In the genomic region with DNA sequence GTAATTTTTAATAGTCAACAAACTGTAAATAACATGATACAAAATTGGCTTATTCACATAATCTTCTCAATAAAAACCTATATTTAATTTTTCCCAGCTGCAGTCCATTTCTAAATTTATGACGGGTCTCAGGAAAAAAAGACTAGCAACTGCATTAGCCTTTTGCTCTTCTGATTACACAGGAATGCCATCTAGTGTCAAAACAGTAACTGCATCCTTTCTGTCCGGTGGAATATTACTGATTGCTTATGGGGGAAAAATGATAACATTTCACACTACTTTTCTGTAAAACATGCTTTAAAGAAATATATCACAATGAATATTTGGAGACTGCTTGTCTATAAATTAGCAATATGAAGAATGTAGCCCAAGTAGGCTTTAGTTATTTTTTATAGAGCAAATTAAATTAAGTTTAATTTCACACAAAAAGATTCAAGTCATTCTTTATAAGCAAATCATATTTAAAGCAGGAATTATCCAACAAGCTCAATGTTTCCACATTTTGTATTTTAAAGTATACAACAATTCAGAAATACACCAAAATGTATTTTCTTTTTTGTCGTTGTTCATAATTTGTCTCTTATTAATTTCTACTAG, we compare ENCODE assay signal across 9 cellular contexts.
DNase-seq lines count a peak whose midpoint lies in the region; ATAC-seq, FAIRE-seq and TF ChIP-seq lines count a peak whose summit lies in the region.
"Had no signal": no experiment of that assay in that cellular context is flagged by ENCODE, and none has a peak within 500 bp of the region (broad histone marks: within the 10 kb centered on the region; RNA-seq: fewer than 3 reads in every experiment).

No MANE protein-coding gene starts in this region.

- DNase-seq in COR-L47 (lab: John Stamatoyannopoulos, UW) (peak; percentile 37), SK-N-MC (ENCODE audit: low read depth, low spot score) (peak; percentile 56), keratinocyte (ENCODE audit: low read depth, low spot score) (no peak)
- no peak for DNase-seq in activated T-helper 2 cell treated with anti-CD3 and anti-CD28 coated beads, Interferon-gamma antibody, Interleukin-2, Interleukin-4, amounts not matched to agents 10 μg/mL and 5 μg/mL and 100 μg/mL, durations not matched to agents 14 hours and 24 hours and 36 hours (ENCODE audit: low spot score)
- DNase-seq in activated CD4-positive, alpha-beta T cell treated with anti-CD3 and anti-CD28 coated beads for 36 hours: no peak

- H3K36me3 ChIP-seq in SK-N-MC (ENCODE audit: insufficient read depth, low read length) (no peaks in the 10 kb centered on the region), keratinocyte (ENCODE audit: control insufficient read depth in 2 of 2, extremely low read depth in 1 of 2, insufficient read depth in 2 of 2, low read length in 2 of 2) (no peaks in the 10 kb centered on the region)

- dilution Hi-C loops in keratinocyte (cut with MboI; ENCODE audit: extremely low pct_ligation_motif_present, low sequenced_read_pairs): no loop called here

- intact Hi-C loops in activated T-helper 2 cell treated with anti-CD3 and anti-CD28 coated beads, Interferon-gamma antibody, Interleukin-2, Interleukin-4, amounts not matched to agents 10 μg/mL and 5 μg/mL and 100 μg/mL, durations not matched to agents 14 hours and 24 hours and 36 hours (cut with micrococcal nuclease): no loop called here
- intact Hi-C loops in activated CD4-positive, alpha-beta T cell treated with anti-CD3 and anti-CD28 coated beads for 36 hours (cut with DNase I, micrococcal nuclease): loop anchor here in 1 of 2 experiments (5.0 kb wide), 1 partner anchor 288 kb away; no protein-coding TSS in a partner anchor

- TF ChIP-seq CTCF in LNCAP (IDR thresholded peaks at IDR 0.05) (peak; percentile 88), keratinocyte (optimal IDR thresholded peaks at IDR 0.05 in 1 of 3, IDR thresholded peaks at IDR 0.05 in 1 of 3, conservative IDR thresholded peaks at IDR 0.05 in 1 of 3; ENCODE audit: extremely low read depth in 1 of 3, insufficient read depth in 2 of 3, low read length in 3 of 3) (peak in 2 of 3 experiments; percentile 25 to 44)

- ATAC-seq in HG02763 (IDR thresholded peaks at IDR 0.05; ENCODE audit: unreplicated experiment): no peak
- ATAC-seq in activated CD4-positive, alpha-beta T cell treated with anti-CD3 and anti-CD28 coated beads for 36 hours: no peak
- no peak for ATAC-seq in HG02610 (IDR thresholded peaks at IDR 0.05; ENCODE audit: unreplicated experiment)

- no peak overlapping the region for H3K4me2 ChIP-seq in keratinocyte (ENCODE audit: control insufficient read depth, extremely low read depth, insufficient read depth, low read depth, low read length)

- H3K79me2 ChIP-seq in keratinocyte (ENCODE audit: control insufficient read depth, insufficient read depth, low read length): no peaks in the 10 kb centered on the region

- H3K9me3 ChIP-seq in SK-N-MC (ENCODE audit: low read depth, low read length) (no peaks in the 10 kb centered on the region), keratinocyte (ENCODE audit: control insufficient read depth, low read depth, low read length) (no peaks in the 10 kb centered on the region)

- no peaks in the 10 kb centered on the region for H3K27me3 ChIP-seq in keratinocyte (ENCODE audit: control insufficient read depth, extremely low read depth, insufficient read depth, low read length)

- no peak overlapping the region for H3K4me3 ChIP-seq in SK-N-MC
- H3K4me3 ChIP-seq in keratinocyte (ENCODE audit: control insufficient read depth in 2 of 3, extremely low read depth in 1 of 3, insufficient read depth in 2 of 3, low read depth in 1 of 3, low read length in 3 of 3): no peak overlapping the region

- no peaks in the 10 kb centered on the region for H3K9me1 ChIP-seq in keratinocyte (ENCODE audit: control insufficient read depth, extremely low read depth, insufficient read depth, low read length)

- peaks cover 19% of the 10 kb centered on the region for H3K9me3 Mint-ChIP-seq in activated T-helper 2 cell treated with anti-CD3 and anti-CD28 coated beads, Interferon-gamma antibody, Interleukin-2, Interleukin-4, amounts not matched to agents 10 μg/mL and 5 μg/mL and 100 μg/mL, durations not matched to agents 14 hours and 24 hours and 36 hours
- peaks cover 9% of the 10 kb centered on the region for H3K9me3 Mint-ChIP-seq in activated CD4-positive, alpha-beta T cell treated with anti-CD3 and anti-CD28 coated beads for 36 hours (ENCODE audit: low read depth)

- H3K36me3 Mint-ChIP-seq in activated T-helper 2 cell treated with anti-CD3 and anti-CD28 coated beads, Interferon-gamma antibody, Interleukin-2, Interleukin-4, amounts not matched to agents 10 μg/mL and 5 μg/mL and 100 μg/mL, durations not matched to agents 14 hours and 24 hours and 36 hours (ENCODE audit: low read depth): no peaks in the 10 kb centered on the region
- H3K36me3 Mint-ChIP-seq in activated CD4-positive, alpha-beta T cell treated with anti-CD3 and anti-CD28 coated beads for 36 hours (ENCODE audit: low read depth): no peaks in the 10 kb centered on the region

- no peak overlapping the region for H3K9ac ChIP-seq in SK-N-MC (ENCODE audit: insufficient read length)
- no peak overlapping the region for H3K9ac ChIP-seq in keratinocyte (ENCODE audit: control insufficient read depth, extremely low read depth, insufficient read depth, low read length)

- no peaks in the 10 kb centered on the region for H3K4me1 Mint-ChIP-seq in activated T-helper 2 cell treated with anti-CD3 and anti-CD28 coated beads, Interferon-gamma antibody, Interleukin-2, Interleukin-4, amounts not matched to agents 10 μg/mL and 5 μg/mL and 100 μg/mL, durations not matched to agents 14 hours and 24 hours and 36 hours (ENCODE audit: low read depth)
- H3K4me1 Mint-ChIP-seq in activated CD4-positive, alpha-beta T cell treated with anti-CD3 and anti-CD28 coated beads for 36 hours: no peaks in the 10 kb centered on the region

- H3K27me3 Mint-ChIP-seq in activated T-helper 2 cell treated with anti-CD3 and anti-CD28 coated beads, Interferon-gamma antibody, Interleukin-2, Interleukin-4, amounts not matched to agents 10 μg/mL and 5 μg/mL and 100 μg/mL, durations not matched to agents 14 hours and 24 hours and 36 hours (ENCODE audit: low read depth): no peaks in the 10 kb centered on the region
- H3K27me3 Mint-ChIP-seq in activated CD4-positive, alpha-beta T cell treated with anti-CD3 and anti-CD28 coated beads for 36 hours: no peaks in the 10 kb centered on the region

- H3K27ac Mint-ChIP-seq in activated T-helper 2 cell treated with anti-CD3 and anti-CD28 coated beads, Interferon-gamma antibody, Interleukin-2, Interleukin-4, amounts not matched to agents 10 μg/mL and 5 μg/mL and 100 μg/mL, durations not matched to agents 14 hours and 24 hours and 36 hours: no peak overlapping the region
- H3K27ac Mint-ChIP-seq in activated CD4-positive, alpha-beta T cell treated with anti-CD3 and anti-CD28 coated beads for 36 hours: no peak overlapping the region

- H3K4me1 ChIP-seq in keratinocyte (ENCODE audit: control insufficient read depth, extremely low read depth, insufficient read depth, low read length): no peaks in the 10 kb centered on the region

- H3K4me3 Mint-ChIP-seq in activated T-helper 2 cell treated with anti-CD3 and anti-CD28 coated beads, Interferon-gamma antibody, Interleukin-2, Interleukin-4, amounts not matched to agents 10 μg/mL and 5 μg/mL and 100 μg/mL, durations not matched to agents 14 hours and 24 hours and 36 hours (ENCODE audit: low read depth): no peak overlapping the region
- no peak overlapping the region for H3K4me3 Mint-ChIP-seq in activated CD4-positive, alpha-beta T cell treated with anti-CD3 and anti-CD28 coated beads for 36 hours

- no peaks in the 10 kb centered on the region for H4K20me1 ChIP-seq in keratinocyte (ENCODE audit: control insufficient read depth, extremely low read depth, insufficient read depth, low read length)

- no peak for FAIRE-seq in keratinocyte (lab: Jason Lieb, UNC)
- FAIRE-seq: GM18507 had no signal

- POLR2A ChIA-PET in activated CD4-positive, alpha-beta T cell treated with anti-CD3 and anti-CD28 coated beads for 36 hours (lab: Charles Lee): no interaction called here

- CTCF ChIA-PET in activated CD4-positive, alpha-beta T cell treated with anti-CD3 and anti-CD28 coated beads for 36 hours (lab: Charles Lee): no interaction called here

- H2AFZ ChIP-seq in keratinocyte (ENCODE audit: control insufficient read depth, low read length): no peak overlapping the region

- no peak overlapping the region for H3K27ac ChIP-seq in SK-N-MC
- no peak overlapping the region for H3K27ac ChIP-seq in keratinocyte (ENCODE audit: control insufficient read depth, insufficient read depth, low read length)

Comparison
In these comparisons a context has a peak if more than half of its experiments do, and no peak if none do; other contexts are left out.
1. DNase-seq: peak in COR-L47 (single experiment) and SK-N-MC (single experiment); none in keratinocyte (single experiment), activated T-helper 2 cell treated with anti-CD3 and anti-CD28 coated beads, Interferon-gamma antibody, Interleukin-2, Interleukin-4, amounts not matched to agents 10 μg/mL and 5 μg/mL and 100 μg/mL, durations not matched to agents 14 hours and 24 hours and 36 hours (single experiment) and activated CD4-positive, alpha-beta T cell treated with anti-CD3 and anti-CD28 coated beads for 36 hours (single experiment).